ENCODE assay signal across 9 cellular contexts in the genomic region with DNA sequence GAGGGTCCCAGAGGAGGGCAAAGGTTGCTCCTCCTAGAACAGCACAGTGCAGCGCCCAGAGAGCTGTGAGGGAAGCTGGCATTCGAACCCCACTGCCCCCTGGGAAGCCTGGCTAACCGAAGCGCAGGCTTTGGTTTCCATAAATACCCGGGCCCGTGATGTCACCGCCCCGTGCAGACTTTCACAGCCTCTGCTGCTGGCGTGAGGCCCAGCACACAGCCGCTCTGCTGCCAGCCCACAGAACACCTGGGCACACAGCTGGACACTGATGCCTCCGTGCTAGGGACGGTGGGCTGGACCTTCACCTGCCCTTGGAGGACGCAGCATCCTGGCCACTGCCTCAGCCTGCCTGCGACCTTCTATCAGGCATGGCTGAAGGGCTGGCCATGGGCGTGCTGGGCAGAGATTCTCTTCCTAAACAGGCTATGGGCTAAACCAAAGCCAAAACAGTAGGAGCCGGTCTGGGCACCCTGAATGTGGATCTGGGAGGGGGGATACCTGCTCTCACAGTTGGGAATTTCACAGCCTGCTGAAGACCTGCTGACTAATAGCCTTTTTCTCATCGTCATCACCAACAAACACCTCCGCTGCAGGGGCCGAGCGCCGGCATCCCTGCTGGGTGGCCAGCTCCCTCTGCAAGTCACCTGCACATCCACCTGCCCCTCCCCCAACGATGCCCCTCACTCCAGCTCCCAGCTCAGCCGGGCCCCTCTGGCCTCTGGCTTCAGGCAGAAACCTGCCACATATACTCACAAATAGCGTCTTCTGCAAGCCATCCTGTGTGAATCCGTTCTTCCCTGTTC. TPM values are rescaled to one million over a fixed set of nuclear protein-coding genes. Genes with fewer than 3 reads are reported as not detected.
DNase-seq lines count a peak whose midpoint lies in the region; ATAC-seq and TF ChIP-seq lines count a peak whose summit lies in the region.
"Had no signal": no experiment of that assay in that cellular context is flagged by ENCODE, and none has a peak within 500 bp of the region (broad histone marks: within the 10 kb centered on the region; RNA-seq: fewer than 3 reads in every experiment).

No MANE protein-coding gene starts in this region.

- H3K4me3 ChIP-seq in H7 (ENCODE audit: insufficient read depth, low read depth, low read length), result peak overlapping the region; percentile 32; the same call in 1 of the 2 replicates
- H3K4me3 ChIP-seq in colonic mucosa, result peak overlapping the region; percentile 5
- H3K4me3 ChIP-seq in psoas muscle, result no peak overlapping the region

- peak; percentile 74 to 93 (median 90) for ATAC-seq in psoas muscle

- DNase-seq in DMS53 (lab: John Stamatoyannopoulos, UW), result peak; percentile 34
- DNase-seq in DMS53 treated with DMSO at 0.1 percent for 48 hours (lab: John Stamatoyannopoulos, UW; ENCODE audit: unreplicated experiment), result no peak
- DNase-seq in H7, result peak; percentile 82
- peak; percentile 69 for DNase-seq in NCI-H146 (lab: John Stamatoyannopoulos, UW)
- no peak for DNase-seq in colonic mucosa
- DNase-seq in psoas muscle, result peak; percentile 36 to 81
- no peak for DNase-seq in COLO829 (ENCODE audit: low spot score)
- DNase-seq in iPS-NIHi11 (ENCODE audit: low spot score), result no peak

- H3K27me3 ChIP-seq in H7 (ENCODE audit: control insufficient read depth, insufficient read depth, low read length) (peaks cover 2% of the 10 kb centered on the region; the same call in 1 of the 2 replicates), colonic mucosa (peaks cover 19% of the 10 kb centered on the region), psoas muscle (ENCODE audit: insufficient read depth in 3 of 3, low read length in 2 of 3) (peaks cover 0 to 27% (median 9%) of the 10 kb centered on the region in 3 donors)

- no peak overlapping the region for H3K27ac ChIP-seq in colonic mucosa
- H3K27ac ChIP-seq in psoas muscle, result no peak overlapping the region
- H3K27ac ChIP-seq: 22Rv1 had no signal

- intact Hi-C loops in colonic mucosa (cut with DNase I) (no loop called here), psoas muscle (cut with DNase I) (no loop called here)

- TF ChIP-seq CTCF in colonic mucosa (IDR thresholded peaks at IDR 0.05), result no peak
- no peak for TF ChIP-seq CTCF in psoas muscle (IDR thresholded peaks at IDR 0.05)

- H3K36me3 ChIP-seq in H7 (replicated peaks; ENCODE audit: control insufficient read depth, insufficient read depth, low read length) (no peaks in the 10 kb centered on the region), colonic mucosa (no peaks in the 10 kb centered on the region), psoas muscle (ENCODE audit: insufficient read depth in 1 of 2, low read depth in 1 of 2) (no peaks in the 10 kb centered on the region)

- H3K4me1 ChIP-seq in colonic mucosa, result no peaks in the 10 kb centered on the region
- peaks cover 6% of the 10 kb centered on the region for H3K4me1 ChIP-seq in psoas muscle

- H3K9me3 ChIP-seq in colonic mucosa (no peaks in the 10 kb centered on the region), psoas muscle (no peaks in the 10 kb centered on the region)

- H3K9ac ChIP-seq in colonic mucosa (ENCODE audit: low read depth in 2 of 2, low read length in 2 of 2), result no peak overlapping the region

- 29 to 46% (median 42%) methylated on average over 25 of the region's 25 CpGs for WGBS in psoas muscle, 3 donors

RNA-seq across cellular contexts. Expression of a gene that starts 0.8 kb away (rescaled TPM):
- 13.5 and 22.5 TPM in 2 replicates for total RNA-seq in H7 (2014; rRNA removed; shearing (Covaris generic))
- total RNA-seq in colonic mucosa, result 10 to 100 TPM; 14.8 to 19.2 TPM
- 10 to 100 TPM; 28.0 to 45.4 (median 33.9) TPM for total RNA-seq in psoas muscle
- 10 to 100 TPM in 2 of 3 donors, 1 to 10 TPM in 1; 8.6 to 22.0 (median 10.8) TPM for polyA plus RNA-seq in psoas muscle

Comparison
In these comparisons a context has a peak if more than half of its experiments do, and no peak if none do; other contexts are left out.
1. DNase-seq: peak in DMS53 (single experiment), H7 (single experiment), NCI-H146 (single experiment) and psoas muscle (2 of 2); none in DMS53 treated with DMSO at 0.1 percent for 48 hours (single experiment), colonic mucosa (single experiment), COLO829 (single experiment) and iPS-NIHi11 (single experiment).